ENCODE assay signal across 8 cellular contexts in the genomic region with DNA sequence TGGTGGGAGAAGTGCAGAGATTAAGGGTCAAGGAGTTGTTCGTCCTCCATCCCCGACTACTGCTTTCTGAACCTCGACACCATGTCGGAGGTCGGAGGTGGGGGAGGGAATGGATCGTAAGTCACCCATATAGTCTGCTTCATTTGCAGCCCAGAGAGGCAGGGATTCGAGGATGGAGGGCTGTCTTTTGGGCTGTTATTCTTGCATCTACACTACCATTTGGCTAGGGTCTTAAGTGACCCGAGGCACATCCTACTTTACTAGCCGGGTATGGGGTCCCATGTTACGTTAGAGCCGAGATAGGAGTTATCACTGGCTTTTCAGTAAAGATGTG. TPM values are rescaled to one million over a fixed set of nuclear protein-coding genes. Genes with fewer than 3 reads are reported as not detected.
A peak's percentile ranks its signal among the peaks of the same experiment; 100 is the strongest.
DNase-seq lines count a peak whose midpoint lies in the region; ATAC-seq, FAIRE-seq and TF ChIP-seq lines count a peak whose summit lies in the region.

No MANE protein-coding gene starts in this region.

- H3K9ac ChIP-seq in K562 (ENCODE audit: insufficient read depth in 1 of 2, low read depth in 2 of 2, low read length in 2 of 2), result peak overlapping the region; percentile 77 to 98

- peaks cover 25% of the 10 kb centered on the region for H3K36me3 Mint-ChIP-seq in memory B cell

- WGBS in K562 (ENCODE audit: insufficient coverage, low coverage, missing lambda C conversion rate), result 1% methylated on average over 11 of the region's 11 CpGs

- no peaks in the 10 kb centered on the region for H3K27me3 Mint-ChIP-seq in memory B cell

- no peak for FAIRE-seq in K562 (lab: Jason Lieb, UNC)
- no peak for FAIRE-seq in urothelium cell line (lab: Jason Lieb, UNC)

- peak overlapping the region; percentile 89 for H3K27ac ChIP-seq in cardiac muscle cell
- peak overlapping the region; percentile 72 for H3K27ac ChIP-seq in K562 (ENCODE audit: extremely low read depth, low read depth, low read length)
- H3K27ac ChIP-seq in upper lobe of right lung, result peak overlapping the region; percentile 91

- no peaks in the 10 kb centered on the region for H3K9me1 ChIP-seq in K562 (ENCODE audit: control insufficient read depth, insufficient read depth, low read length)

- TF ChIP-seq EP300 in K562 (IDR thresholded peaks at IDR 0.05; ENCODE audit: low read length), result no peak

- peak overlapping the region; percentile 59 for H3K4me3 ChIP-seq in cardiac muscle cell
- peak overlapping the region; percentile 75 for H3K4me3 ChIP-seq in K562
- peak overlapping the region; percentile 80 for H3K4me3 ChIP-seq in upper lobe of right lung

- no TSS peak for BruUV-seq in K562 (replicated peaks; lab: Mats Ljungman, UMichigan)

- DNase-seq in cardiac muscle cell (ENCODE audit: low read depth in 1 of 2, low spot score in 1 of 2) (no peak), cardiac septum (ENCODE audit: low spot score) (no peak), K562 (ENCODE audit: extremely low read depth in 1 of 4, low spot score in 3 of 4) (no peak), memory B cell (ENCODE audit: low spot score in 2 of 2) (no peak), upper lobe of right lung (no peak), urothelium cell line (ENCODE audit: low spot score) (no peak), mesenteric fat pad (ENCODE audit: low spot score) (no peak)
- DNase-seq in activated CD8-positive, alpha-beta memory T cell treated with anti-CD3 and anti-CD28 coated beads for 24 hours, result no peak

- CTCF ChIA-PET in K562 (lab: Yijun Ruan, JAX; ENCODE audit: low intra/inter-chr PET ratio), result no interaction called here

- H3K36me3 ChIP-seq in cardiac muscle cell (peaks cover 11% of the 10 kb centered on the region), K562 (ENCODE audit: control insufficient read depth, insufficient read depth, low read length) (peaks cover 65% of the 10 kb centered on the region), upper lobe of right lung (peaks cover 37% of the 10 kb centered on the region)

- no peak for TF ChIP-seq CTCF in cardiac muscle cell (IDR thresholded peaks at IDR 0.05; ENCODE audit: low read depth, low read length)
- TF ChIP-seq CTCF in K562 (IDR thresholded peaks at IDR 0.05 in 2 of 3, conservative IDR thresholded peaks at IDR 0.05 in 1 of 3; ENCODE audit: insufficient read depth in 2 of 3, low read depth in 1 of 3, low read length in 3 of 3), result no peak
- no peak for TF ChIP-seq CTCF in upper lobe of right lung (IDR thresholded peaks at IDR 0.05)

- H3K4me1 ChIP-seq in cardiac muscle cell (ENCODE audit: low read depth), result peaks cover 6% of the 10 kb centered on the region
- H3K4me1 ChIP-seq in K562 (replicated peaks in 1 of 2; ENCODE audit: control insufficient read depth in 2 of 2, insufficient read depth in 2 of 2, low read length in 2 of 2), result peaks cover 52 to 65% of the 10 kb centered on the region in 2 experiments
- peaks cover 24% of the 10 kb centered on the region for H3K4me1 ChIP-seq in upper lobe of right lung

- TF ChIP-seq RAD21 in K562 (CRISPR knock-in tag; conservative IDR thresholded peaks at IDR 0.05 in 1 of 2, IDR thresholded peaks at IDR 0.05 in 1 of 2), result no peak

- no peaks in the 10 kb centered on the region for H3K9me3 ChIP-seq in cardiac muscle cell (ENCODE audit: low read depth)
- no peaks in the 10 kb centered on the region for H3K9me3 ChIP-seq in K562 (replicated peaks; ENCODE audit: control insufficient read depth, insufficient read depth, low read depth, low read length)
- H3K9me3 ChIP-seq in upper lobe of right lung, result no peaks in the 10 kb centered on the region

- POLR2A ChIA-PET in K562 (lab: Yijun Ruan, JAX), result interaction anchor here (0.8 to 1.0 kb wide), 2 partner anchors 15 to 154 kb away, joined by 3 to 4 read pairs; a partner anchor contains a TSS

- ATAC-seq in K562 (no peak), memory B cell (ENCODE audit: low read depth) (no peak), upper lobe of right lung (no peak)

- no peaks in the 10 kb centered on the region for H3K27me3 ChIP-seq in cardiac muscle cell
- H3K27me3 ChIP-seq in K562 (ENCODE audit: control insufficient read depth in 2 of 2, insufficient read depth in 2 of 2, low read length in 2 of 2), result no peaks in the 10 kb centered on the region
- H3K27me3 ChIP-seq in upper lobe of right lung, result no peaks in the 10 kb centered on the region

- intact Hi-C loops in cardiac septum (cut with DNase I) (loop anchor here (2.0 kb wide), 1 partner anchor 27 kb away; a partner anchor contains a TSS), K562 (cut with micrococcal nuclease) (loop anchor here (2.0 kb wide), 1 partner anchor 17 kb away; a partner anchor contains a TSS), upper lobe of right lung (cut with DNase I) (no loop called here)

- peaks cover 45% of the 10 kb centered on the region for H3K4me1 Mint-ChIP-seq in memory B cell

- no peaks in the 10 kb centered on the region for H3K9me3 Mint-ChIP-seq in memory B cell

- peak overlapping the region; percentile 90 for H3K4me3 Mint-ChIP-seq in memory B cell

- in situ Hi-C loops in K562 (cut with MboI), result no loop called here

- TF ChIP-seq POLR2A in K562 (conservative IDR thresholded peaks at IDR 0.05), result no peak

- H2AFZ ChIP-seq in K562 (ENCODE audit: low read depth, low read length), result peak overlapping the region; percentile 60

- peak overlapping the region; percentile 94 for H3K27ac Mint-ChIP-seq in memory B cell

- H3K4me2 ChIP-seq in K562 (ENCODE audit: insufficient read depth, low read length), result peak overlapping the region; percentile 95

- peaks cover 63% of the 10 kb centered on the region for H3K79me2 ChIP-seq in K562 (ENCODE audit: control insufficient read depth, insufficient read depth, low read length)

- H4K20me1 ChIP-seq in K562 (replicated peaks; ENCODE audit: control insufficient read depth, insufficient read depth, low read length), result no peaks in the 10 kb centered on the region

RNA-seq across cellular contexts. Expression of a gene that starts 0.6 kb away (rescaled TPM):
- total RNA-seq in cardiac muscle cell, result 18.7 and 19.6 TPM in 2 replicates
- 48.8 and 59.9 TPM in 2 replicates for polyA plus RNA-seq in cardiac muscle cell
- total RNA-seq in cardiac septum, result 17.4 TPM
- 83.0 and 141 TPM in 2 replicates for total RNA-seq in K562 (2011; cell fraction: chromatin; rRNA removed; ENCODE audit: low replicate concordance)
- 82.2 and 86.2 TPM in 2 replicates for total RNA-seq in K562 (2011; cell fraction: nucleolus; rRNA removed)
- 77.2 and 80.0 TPM in 2 replicates for total RNA-seq in K562 (2011; cell fraction: nucleoplasm; rRNA removed)
- 21.6 and 25.7 TPM in 2 replicates for total RNA-seq in K562 (2014; rRNA removed)
- 4.9 and 5.1 TPM in 2 replicates for total RNA-seq in K562 (2014; rRNA removed; fragmentation: Illumina TruSeq; extraction: Trizol)
- 7.2 and 9.5 TPM in 2 replicates for total RNA-seq in K562 (2015; rRNA removed; fragmentation: Illumina TruSeq; extraction: Trizol)
- 41.7 and 42.7 TPM in 2 replicates for total RNA-seq in K562 (2021)
- 22.9 and 38.9 TPM in 2 replicates for polyA plus RNA-seq in K562 (2011; rRNA removed)
- polyA plus RNA-seq in K562 (2011; cell fraction: cytosol; rRNA removed), result 42.3 and 59.0 TPM in 2 replicates
- 238 and 248 TPM in 2 replicates for polyA plus RNA-seq in K562 (2011; cell fraction: nucleus; rRNA removed)
- 26.7 and 40.5 TPM in 2 replicates for polyA plus RNA-seq in K562 (2012)
- polyA plus RNA-seq in K562 (2014; fragmentation: Illumina TruSeq; extraction: Trizol), result 44.9 and 52.4 TPM in 2 replicates
- polyA plus RNA-seq in K562 (2014; fragmentation: Nextera tagmentation; extraction: Ambion mirVana), result 10 to 100 TPM; 14.7 to 14.8 TPM
- 35.4 and 39.3 TPM in 2 replicates for polyA plus RNA-seq in K562 (2014; rRNA removed)
- polyA minus RNA-seq in K562 (2011; rRNA and poly(A)+ RNA removed), result 13.3 and 16.3 TPM in 2 replicates
- polyA minus RNA-seq in K562 (2011; cell fraction: cytosol; rRNA and poly(A)+ RNA removed), result 15.9 and 25.0 TPM in 2 replicates
- 42.5 and 75.6 TPM in 2 replicates for polyA minus RNA-seq in K562 (2011; cell fraction: nucleus; rRNA and poly(A)+ RNA removed)
- 27.7 TPM for total RNA-seq in upper lobe of right lung
- total RNA-seq in mesenteric fat pad, result 16.5 TPM

RNA-seq across cellular contexts. Expression of a gene that starts 6.1 kb away (rescaled TPM):
- total RNA-seq in cardiac muscle cell (51.2 and 61.2 TPM in 2 replicates), cardiac septum (73.6 TPM), K562 (2014; rRNA removed) (97.1 and 112 TPM in 2 replicates), K562 (2014; rRNA removed; fragmentation: Illumina TruSeq; extraction: Trizol) (151 TPM in 2 replicates), K562 (2015; rRNA removed; fragmentation: Illumina TruSeq; extraction: Trizol) (165 and 167 TPM in 2 replicates), K562 (2021) (92.8 and 94.2 TPM in 2 replicates), upper lobe of right lung (84.4 TPM), mesenteric fat pad (75.5 TPM)
- polyA plus RNA-seq in cardiac muscle cell (122 and 124 TPM in 2 replicates), K562 (2011; rRNA removed) (161 and 166 TPM in 2 replicates), K562 (2014; fragmentation: Illumina TruSeq; extraction: Trizol) (167 and 190 TPM in 2 replicates), K562 (2014; fragmentation: Nextera tagmentation; extraction: Ambion mirVana) (100 to 1,000 TPM; 213 to 220 TPM), K562 (2014; rRNA removed) (113 and 143 TPM in 2 replicates)
- 38.3 and 47.8 TPM in 2 replicates for total RNA-seq in K562 (2011; cell fraction: chromatin; rRNA removed; ENCODE audit: low replicate concordance)
- 27.1 and 28.9 TPM in 2 replicates for total RNA-seq in K562 (2011; cell fraction: nucleolus; rRNA removed)
- total RNA-seq in K562 (2011; cell fraction: nucleoplasm; rRNA removed), result 45.8 and 57.9 TPM in 2 replicates
- 91.4 and 190 TPM in 2 replicates for polyA plus RNA-seq in K562 (2011; cell fraction: cytosol; rRNA removed)
- 39.8 and 76.0 TPM in 2 replicates for polyA plus RNA-seq in K562 (2011; cell fraction: nucleus; rRNA removed)
- 124 and 155 TPM in 2 replicates for polyA plus RNA-seq in K562 (2012)
- 154 and 155 TPM in 2 replicates for polyA minus RNA-seq in K562 (2011; rRNA and poly(A)+ RNA removed)
- 56.1 and 62.8 TPM in 2 replicates for polyA minus RNA-seq in K562 (2011; cell fraction: cytosol; rRNA and poly(A)+ RNA removed)
- polyA minus RNA-seq in K562 (2011; cell fraction: nucleus; rRNA and poly(A)+ RNA removed), result 16.7 and 35.9 TPM in 2 replicates

RNA-seq across cellular contexts. Expression of a gene that starts 6.3 kb away (rescaled TPM):
- total RNA-seq in cardiac muscle cell (35.4 and 53.8 TPM in 2 replicates), cardiac septum (12.9 TPM), K562 (2014; rRNA removed) (45.9 and 66.7 TPM in 2 replicates), K562 (2014; rRNA removed; fragmentation: Illumina TruSeq; extraction: Trizol) (33.1 and 36.1 TPM in 2 replicates), K562 (2015; rRNA removed; fragmentation: Illumina TruSeq; extraction: Trizol) (22.1 and 24.9 TPM in 2 replicates), K562 (2021) (48.5 TPM in 2 replicates), upper lobe of right lung (23.3 TPM), mesenteric fat pad (19.4 TPM)
- polyA plus RNA-seq in cardiac muscle cell (67.0 and 67.1 TPM in 2 replicates), K562 (2011; rRNA removed) (57.1 and 98.3 TPM in 2 replicates), K562 (2014; fragmentation: Illumina TruSeq; extraction: Trizol) (35.4 and 38.9 TPM in 2 replicates), K562 (2014; fragmentation: Nextera tagmentation; extraction: Ambion mirVana) (10 to 100 TPM; 17.0 to 31.1 TPM), K562 (2014; rRNA removed) (55.4 and 81.8 TPM in 2 replicates)
- 111 and 182 TPM in 2 replicates for total RNA-seq in K562 (2011; cell fraction: chromatin; rRNA removed; ENCODE audit: low replicate concordance)
- total RNA-seq in K562 (2011; cell fraction: nucleolus; rRNA removed), result 117 TPM in 2 replicates
- 116 and 129 TPM in 2 replicates for total RNA-seq in K562 (2011; cell fraction: nucleoplasm; rRNA removed)
- polyA plus RNA-seq in K562 (2011; cell fraction: cytosol; rRNA removed), result 56.7 and 63.8 TPM in 2 replicates
- polyA plus RNA-seq in K562 (2011; cell fraction: nucleus; rRNA removed), result 357 and 442 TPM in 2 replicates
- 44.3 and 62.8 TPM in 2 replicates for polyA plus RNA-seq in K562 (2012)
- polyA minus RNA-seq in K562 (2011; rRNA and poly(A)+ RNA removed), result 22.0 and 25.5 TPM in 2 replicates
- 12.2 and 28.6 TPM in 2 replicates for polyA minus RNA-seq in K562 (2011; cell fraction: cytosol; rRNA and poly(A)+ RNA removed)
- 34.2 and 56.1 TPM in 2 replicates for polyA minus RNA-seq in K562 (2011; cell fraction: nucleus; rRNA and poly(A)+ RNA removed)

RNA-seq across cellular contexts. Expression of a gene that starts 17.4 kb away (rescaled TPM):
- total RNA-seq in cardiac muscle cell (31.3 and 36.9 TPM in 2 replicates), cardiac septum (22.2 TPM), K562 (2014; rRNA removed) (37.1 and 68.3 TPM in 2 replicates), K562 (2014; rRNA removed; fragmentation: Illumina TruSeq; extraction: Trizol) (32.0 TPM in 2 replicates), K562 (2015; rRNA removed; fragmentation: Illumina TruSeq; extraction: Trizol) (38.0 and 41.2 TPM in 2 replicates), K562 (2021) (57.6 and 59.9 TPM in 2 replicates), upper lobe of right lung (35.7 TPM), mesenteric fat pad (32.1 TPM)
- polyA plus RNA-seq in cardiac muscle cell (44.7 and 54.7 TPM in 2 replicates), K562 (2011; rRNA removed) (31.2 and 48.5 TPM in 2 replicates), K562 (2014; fragmentation: Illumina TruSeq; extraction: Trizol) (82.0 and 85.4 TPM in 2 replicates), K562 (2014; fragmentation: Nextera tagmentation; extraction: Ambion mirVana) (100 to 1,000 TPM in 1 of 2 experiments, 10 to 100 TPM in 1; 46.1 to 103 TPM), K562 (2014; rRNA removed) (50.7 and 66.4 TPM in 2 replicates)
- 57.0 and 113 TPM in 2 replicates for total RNA-seq in K562 (2011; cell fraction: chromatin; rRNA removed; ENCODE audit: low replicate concordance)
- 102 and 112 TPM in 2 replicates for total RNA-seq in K562 (2011; cell fraction: nucleolus; rRNA removed)
- 89.3 and 101 TPM in 2 replicates for total RNA-seq in K562 (2011; cell fraction: nucleoplasm; rRNA removed)
- polyA plus RNA-seq in K562 (2011; cell fraction: cytosol; rRNA removed), result 49.7 and 72.8 TPM in 2 replicates
- 118 and 168 TPM in 2 replicates for polyA plus RNA-seq in K562 (2011; cell fraction: nucleus; rRNA removed)
- 52.6 and 67.1 TPM in 2 replicates for polyA plus RNA-seq in K562 (2012)
- polyA minus RNA-seq in K562 (2011; rRNA and poly(A)+ RNA removed), result 15.4 and 16.3 TPM in 2 replicates
- 25.1 and 26.1 TPM in 2 replicates for polyA minus RNA-seq in K562 (2011; cell fraction: cytosol; rRNA and poly(A)+ RNA removed)
- polyA minus RNA-seq in K562 (2011; cell fraction: nucleus; rRNA and poly(A)+ RNA removed), result 21.9 and 28.3 TPM in 2 replicates

RNA-seq across cellular contexts. Expression of a gene that starts 27.4 kb away (rescaled TPM):
- total RNA-seq in cardiac muscle cell (28.1 and 36.5 TPM in 2 replicates), cardiac septum (28.3 TPM), K562 (2014; rRNA removed) (15.6 and 19.1 TPM in 2 replicates), K562 (2014; rRNA removed; fragmentation: Illumina TruSeq; extraction: Trizol) (11.6 and 12.0 TPM in 2 replicates), K562 (2015; rRNA removed; fragmentation: Illumina TruSeq; extraction: Trizol) (11.6 and 13.4 TPM in 2 replicates), K562 (2021) (26.3 and 29.0 TPM in 2 replicates), upper lobe of right lung (37.5 TPM), mesenteric fat pad (61.9 TPM)
- polyA plus RNA-seq in cardiac muscle cell (30.8 and 35.5 TPM in 2 replicates), K562 (2011; rRNA removed) (16.0 and 24.4 TPM in 2 replicates), K562 (2014; fragmentation: Illumina TruSeq; extraction: Trizol) (31.4 and 35.0 TPM in 2 replicates), K562 (2014; fragmentation: Nextera tagmentation; extraction: Ambion mirVana) (10 to 100 TPM; 31.6 to 41.0 TPM), K562 (2014; rRNA removed) (16.7 and 16.8 TPM in 2 replicates)
- total RNA-seq in K562 (2011; cell fraction: chromatin; rRNA removed; ENCODE audit: low replicate concordance), result 15.2 and 18.5 TPM in 2 replicates
- 11.6 and 11.8 TPM in 2 replicates for total RNA-seq in K562 (2011; cell fraction: nucleolus; rRNA removed)
- 15.0 and 20.0 TPM in 2 replicates for total RNA-seq in K562 (2011; cell fraction: nucleoplasm; rRNA removed)
- 38.4 and 56.4 TPM in 2 replicates for polyA plus RNA-seq in K562 (2011; cell fraction: cytosol; rRNA removed)
- polyA plus RNA-seq in K562 (2011; cell fraction: nucleus; rRNA removed), result 27.9 and 37.6 TPM in 2 replicates
- 27.7 and 29.6 TPM in 2 replicates for polyA plus RNA-seq in K562 (2012)
- 26.2 and 47.1 TPM in 2 replicates for polyA minus RNA-seq in K562 (2011; rRNA and poly(A)+ RNA removed)
- polyA minus RNA-seq in K562 (2011; cell fraction: cytosol; rRNA and poly(A)+ RNA removed), result 10.9 and 16.7 TPM in 2 replicates
- 5.1 and 6.2 TPM in 2 replicates for polyA minus RNA-seq in K562 (2011; cell fraction: nucleus; rRNA and poly(A)+ RNA removed)
